ENCODE assay signal across 14 cellular contexts in genomic region chr6:156021746-156022396, GRCh38.
DNase-seq lines count a peak whose midpoint lies in the region; ATAC-seq and TF ChIP-seq lines count a peak whose summit lies in the region.
"Had no signal": no experiment of that assay in that cellular context is flagged by ENCODE, and none has a peak within 500 bp of the region (broad histone marks: within the 10 kb centered on the region; RNA-seq: fewer than 3 reads in every experiment).

No MANE protein-coding gene starts in this region.

- no peaks in the 10 kb centered on the region for H3K4me1 Mint-ChIP-seq in stimulated activated effector memory CD8-positive, alpha-beta T cell treated with anti-CD3 and anti-CD28 coated beads, Interleukin-12 subunit alpha, Interleukin-12 subunit beta, amount 100 ng/mL, for 72 hours

- H3K9me3 Mint-ChIP-seq in stimulated activated effector memory CD8-positive, alpha-beta T cell treated with anti-CD3 and anti-CD28 coated beads, Interleukin-12 subunit alpha, Interleukin-12 subunit beta, amount 100 ng/mL, for 72 hours = peaks cover 13% of the 10 kb centered on the region

- intact Hi-C loops in Right ventricle myocardium superior (cut with DNase I) (no loop called here), cardiac septum (cut with DNase I) (loop anchor here (10.0 kb wide), 1 partner anchor 403 kb away; no protein-coding TSS in a partner anchor)

- no peaks in the 10 kb centered on the region for H3K36me3 Mint-ChIP-seq in stimulated activated effector memory CD8-positive, alpha-beta T cell treated with anti-CD3 and anti-CD28 coated beads, Interleukin-12 subunit alpha, Interleukin-12 subunit beta, amount 100 ng/mL, for 72 hours
- H3K36me3 Mint-ChIP-seq: type B pancreatic cell had no signal

- H3K27ac Mint-ChIP-seq in stimulated activated effector memory CD8-positive, alpha-beta T cell treated with anti-CD3 and anti-CD28 coated beads, Interleukin-12 subunit alpha, Interleukin-12 subunit beta, amount 100 ng/mL, for 72 hours = no peak overlapping the region
- H3K27ac Mint-ChIP-seq: natural killer cell treated with Interleukin-12 subunit alpha and Interleukin-12 subunit beta and Interleukin-15 and Interleukin-18, amount 100 ng/mL, for 72 hours; T-helper 1 cell treated with Interleukin-12 subunit alpha and Interleukin-12 subunit beta and Interleukin-4 antibody, amounts not matched to agents 30 μg/mL and 1 μg/mL, for 36 hours; type B pancreatic cell had no signal

- DNase-seq in Right ventricle myocardium superior = no peak
- DNase-seq in cardiac septum (ENCODE audit: low spot score) = no peak
- peak; percentile 12 for DNase-seq in choroid plexus epithelial cell (ENCODE audit: low read depth)
- peak; percentile 39 for DNase-seq in iris pigment epithelial cell (ENCODE audit: low read depth)
- no peak for DNase-seq in stimulated activated effector memory CD8-positive, alpha-beta T cell treated with anti-CD3 and anti-CD28 coated beads, Interleukin-12 subunit alpha, Interleukin-12 subunit beta, amount 100 ng/mL, for 72 hours (ENCODE audit: low spot score in 2 of 2)
- DNase-seq in hypothalamus (lab: John Stamatoyannopoulos, UW) = no peak
- DNase-seq: activated CD4-positive, alpha-beta T cell treated with anti-CD3 and anti-CD28 coated beads, Interleukin-2, amount 50 U/mL, for 1 hour; gastrocnemius medialis; kidney had no signal

- H3K4me3 Mint-ChIP-seq in stimulated activated effector memory CD8-positive, alpha-beta T cell treated with anti-CD3 and anti-CD28 coated beads, Interleukin-12 subunit alpha, Interleukin-12 subunit beta, amount 100 ng/mL, for 72 hours = no peak overlapping the region
- H3K4me3 Mint-ChIP-seq: natural killer cell treated with Interleukin-12 subunit alpha and Interleukin-12 subunit beta and Interleukin-15 and Interleukin-18, amount 100 ng/mL, for 72 hours; T-helper 1 cell treated with Interleukin-12 subunit alpha and Interleukin-12 subunit beta and Interleukin-4 antibody, amounts not matched to agents 30 μg/mL and 1 μg/mL, for 36 hours; type B pancreatic cell had no signal

- no peak for TF ChIP-seq CTCF in choroid plexus epithelial cell (conservative IDR thresholded peaks at IDR 0.05; ENCODE audit: low read depth, low read length)

- ATAC-seq in Right ventricle myocardium superior (ENCODE audit: poor library complexity) = peak; percentile 51
- ATAC-seq in stimulated activated effector memory CD8-positive, alpha-beta T cell treated with anti-CD3 and anti-CD28 coated beads, Interleukin-12 subunit alpha, Interleukin-12 subunit beta, amount 100 ng/mL, for 72 hours = no peak
- no peak for ATAC-seq in HG03025 (IDR thresholded peaks at IDR 0.05; ENCODE audit: low FRiP score, unreplicated experiment)
- no peak for ATAC-seq in GM18498 (IDR thresholded peaks at IDR 0.05; ENCODE audit: unreplicated experiment)
- ATAC-seq: gastrocnemius medialis; natural killer cell treated with Interleukin-12 subunit alpha and Interleukin-12 subunit beta and Interleukin-15 and Interleukin-18, amount 100 ng/mL, for 72 hours had no signal

- H3K4me3 ChIP-seq in choroid plexus epithelial cell (ENCODE audit: low read depth, low read length) = no peak overlapping the region
- H3K4me3 ChIP-seq: gastrocnemius medialis had no signal

Comparison
In these comparisons a context has a peak if more than half of its experiments do, and no peak if none do; other contexts are left out.
1. DNase-seq: peak in choroid plexus epithelial cell (single experiment) and iris pigment epithelial cell (single experiment); none in Right ventricle myocardium superior (single experiment), cardiac septum (single experiment), stimulated activated effector memory CD8-positive, alpha-beta T cell treated with anti-CD3 and anti-CD28 coated beads, Interleukin-12 subunit alpha, Interleukin-12 subunit beta, amount 100 ng/mL, for 72 hours (0 of 2) and hypothalamus (0 of 51).